Comparison of ENCODE assay signal across 18 cellular contexts in the genomic region with DNA sequence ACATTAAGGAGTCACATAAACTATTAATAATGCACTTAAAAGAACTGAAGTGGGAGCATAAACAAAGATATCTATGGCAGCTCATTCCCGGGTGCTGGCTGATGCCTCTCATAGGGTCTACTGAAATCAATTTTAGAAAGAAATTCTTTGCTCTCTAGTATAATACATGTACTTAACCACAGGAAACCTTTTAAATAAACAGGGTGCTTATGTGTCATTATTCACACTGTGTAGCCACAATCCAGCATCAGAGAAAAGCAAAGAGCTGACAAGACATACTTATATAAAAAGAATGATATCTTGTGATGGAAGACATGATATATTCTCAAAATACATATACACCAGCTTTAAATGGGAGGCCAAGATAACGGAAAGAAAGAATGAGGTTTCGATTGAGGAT.
"Had no signal": no experiment of that assay in that cellular context is flagged by ENCODE, and none has a peak within 500 bp of the region (broad histone marks: within the 10 kb centered on the region; RNA-seq: fewer than 3 reads in every experiment).

No MANE protein-coding gene starts in this region.

- H3K27me3 ChIP-seq: stomach had no signal

- H3K4me1 ChIP-seq: parathyroid adenoma, stomach had no signal

- H3K79me2 ChIP-seq: parathyroid adenoma had no signal

- DNase-seq: activated CD4-positive, alpha-beta T cell treated with anti-CD3 and anti-CD28 coated beads, Interleukin-2, amount 50 U/mL, for 4 hours; activated CD4-positive, CD25-positive, alpha-beta regulatory T cell treated with anti-CD3 and anti-CD28 coated beads, Interleukin-2, amount 50 U/mL, for 72 hours; activated CD8-positive, alpha-beta memory T cell treated with anti-CD3 and anti-CD28 coated beads, Interleukin-2, amount 10 ng/mL, durations not matched to agents 7 days and 5 days; activated effector memory CD4-positive, alpha-beta T cell treated with anti-CD3 and anti-CD28 coated beads, Interleukin-2, amount 50 U/mL, for 16 hours; activated T-cell treated with anti-CD3 and anti-CD28 coated beads, Interleukin-2, amount 50 U/mL, for 24 hours; amygdala; foreskin fibroblast; glutamatergic neuron; mammary epithelial cell; retina; stimulated activated CD4-positive, alpha-beta T cell treated with anti-CD3 and anti-CD28 coated beads, Interleukin-15, amount 100 ng/mL, for 24 hours; stimulated activated CD4-positive, alpha-beta T cell treated with anti-CD3 and anti-CD28 coated beads, Interleukin-4, amount 100 ng/mL, for 24 hours; stomach had no signal

- ATAC-seq: activated CD8-positive, alpha-beta memory T cell treated with anti-CD3 and anti-CD28 coated beads, Interleukin-2, amount 10 ng/mL, durations not matched to agents 7 days and 5 days; esophagus mucosa had no signal

- H3K9me3 ChIP-seq: thoracic aorta had no signal

- H3K4me3 ChIP-seq: stomach, thoracic aorta had no signal

- H3K36me3 ChIP-seq: stomach, thoracic aorta had no signal

- H3K27ac ChIP-seq: parathyroid adenoma, stomach, thoracic aorta had no signal

- H2AFZ ChIP-seq: parathyroid adenoma had no signal

- H3K9ac ChIP-seq: parathyroid adenoma had no signal

- FAIRE-seq: bronchial epithelial cell, endometrium had no signal
